In genomic region chr11:10502065-10502680, GRCh38 we compare ENCODE assay signal across 26 cellular contexts. TPM values are rescaled to one million over a fixed set of nuclear protein-coding genes. Genes with fewer than 3 reads are reported as not detected.
A peak's percentile ranks its signal among the peaks of the same experiment; 100 is the strongest.
DNase-seq lines count a peak whose midpoint lies in the region; ATAC-seq and TF ChIP-seq lines count a peak whose summit lies in the region.
"Had no signal": no experiment of that assay in that cellular context is flagged by ENCODE, and none has a peak within 500 bp of the region (broad histone marks: within the 10 kb centered on the region; RNA-seq: fewer than 3 reads in every experiment).

No MANE protein-coding gene starts in this region.

- ATAC-seq in natural killer cell treated with Interleukin-12 subunit alpha and Interleukin-12 subunit beta and Interleukin-15 and Interleukin-18, amount 100 ng/mL, for 72 hours = no peak
- no peak for ATAC-seq in natural killer cell
- no peak for ATAC-seq in HG03196 (IDR thresholded peaks at IDR 0.05; ENCODE audit: unreplicated experiment)
- no peak for ATAC-seq in activated naive CD8-positive, alpha-beta T cell treated with anti-CD3 and anti-CD28 coated beads, Interleukin-2, amount 50 U/mL, for 24 hours
- ATAC-seq: activated T-cell treated with anti-CD3 and anti-CD28 coated beads, Interleukin-2, amount 50 U/mL, for 72 hours; left colon had no signal

- DNase-seq in natural killer cell treated with Interleukin-12 subunit alpha and Interleukin-12 subunit beta and Interleukin-15 and Interleukin-18, amount 100 ng/mL, for 72 hours (ENCODE audit: low spot score) = peak; percentile 53
- DNase-seq in natural killer cell = no peak
- DNase-seq in nephron progenitor cell = no peak
- DNase-seq in activated naive CD8-positive, alpha-beta T cell treated with anti-CD3 and anti-CD28 coated beads, Interleukin-2, amount 50 U/mL, for 24 hours = no peak
- no peak for DNase-seq in OCI-M1 (lab: John Stamatoyannopoulos, UW)
- DNase-seq: activated naive CD4-positive, alpha-beta T cell treated with anti-CD3 and anti-CD28 coated beads, Interleukin-2, amount 10 ng/mL, durations not matched to agents 7 days and 5 days; activated T-cell treated with anti-CD3 and anti-CD28 coated beads, Interleukin-2, amount 50 U/mL, for 72 hours; anterior cingulate cortex; BE2C; dermis blood vessel endothelial cell; EL; IMR-90; left colon; NCI-H1048; NCI-H187; NCI-H69; right cardiac atrium; RPMI8226; stimulated activated CD4-positive, alpha-beta T cell treated with anti-CD3 and anti-CD28 coated beads, Interleukin-12 subunit alpha, Interleukin-12 subunit beta, amount 100 ng/mL, for 4 hours; stimulated activated CD4-positive, alpha-beta T cell treated with anti-CD3 and anti-CD28 coated beads, Interleukin-4, amount 100 ng/mL, for 4 hours; transverse colon had no signal

- intact Hi-C loops in natural killer cell (cut with micrococcal nuclease) = no loop called here
- intact Hi-C loops in dendritic cell treated with granulocyte-macrophage colony-stimulating factor and Interleukin-4, amounts not matched to agents 40 ng/mL and 50 ng/mL, for 4 days (cut with micrococcal nuclease) = loop anchor here (5.0 kb wide), 2 partner anchors 45 to 90 kb away; partner anchors contain the start of gene AMPD3

- peak overlapping the region; percentile 36 to 56 for H3K4me3 ChIP-seq in neutrophil (ENCODE audit: low read depth in 1 of 2, low read length in 1 of 2)
- H3K4me3 ChIP-seq: transverse colon had no signal

- no peaks in the 10 kb centered on the region for H3K9me3 Mint-ChIP-seq in natural killer cell treated with Interleukin-12 subunit alpha and Interleukin-12 subunit beta and Interleukin-15 and Interleukin-18, amount 100 ng/mL, for 72 hours
- H3K9me3 Mint-ChIP-seq in natural killer cell = no peaks in the 10 kb centered on the region
- no peaks in the 10 kb centered on the region for H3K9me3 Mint-ChIP-seq in dendritic cell treated with granulocyte-macrophage colony-stimulating factor and Interleukin-4, amounts not matched to agents 40 ng/mL and 50 ng/mL, for 4 days
- H3K9me3 Mint-ChIP-seq in nephron progenitor cell = no peaks in the 10 kb centered on the region
- H3K9me3 Mint-ChIP-seq in activated naive CD8-positive, alpha-beta T cell treated with anti-CD3 and anti-CD28 coated beads, Interleukin-2, amount 50 U/mL, for 24 hours = no peaks in the 10 kb centered on the region
- H3K9me3 Mint-ChIP-seq: activated naive CD4-positive, alpha-beta T cell treated with anti-CD3 and anti-CD28 coated beads, Interleukin-2, amount 10 ng/mL, durations not matched to agents 7 days and 5 days; activated T-cell treated with anti-CD3 and anti-CD28 coated beads, Interleukin-2, amount 50 U/mL, for 72 hours; nephron had no signal

- TF ChIP-seq CTCF in natural killer cell (IDR thresholded peaks at IDR 0.05) = no peak
- no peak for TF ChIP-seq CTCF in neutrophil (IDR thresholded peaks at IDR 0.05)
- TF ChIP-seq CTCF in nephron progenitor cell (IDR thresholded peaks at IDR 0.05) = no peak

- no peak overlapping the region for H3K27ac ChIP-seq in neutrophil
- H3K27ac ChIP-seq: parathyroid adenoma had no signal

- peaks cover 46% of the 10 kb centered on the region for H3K36me3 ChIP-seq in neutrophil
- H3K36me3 ChIP-seq: BE2C, transverse colon had no signal

- H3K4me1 Mint-ChIP-seq in natural killer cell treated with Interleukin-12 subunit alpha and Interleukin-12 subunit beta and Interleukin-15 and Interleukin-18, amount 100 ng/mL, for 72 hours (ENCODE audit: low read depth in 2 of 2) = no peaks in the 10 kb centered on the region
- H3K4me1 Mint-ChIP-seq in natural killer cell (no peaks in the 10 kb centered on the region), nephron progenitor cell (peaks cover 27% of the 10 kb centered on the region)
- peaks cover 49% of the 10 kb centered on the region for H3K4me1 Mint-ChIP-seq in dendritic cell treated with granulocyte-macrophage colony-stimulating factor and Interleukin-4, amounts not matched to agents 40 ng/mL and 50 ng/mL, for 4 days (ENCODE audit: low read depth)
- H3K4me1 Mint-ChIP-seq in activated naive CD8-positive, alpha-beta T cell treated with anti-CD3 and anti-CD28 coated beads, Interleukin-2, amount 50 U/mL, for 24 hours = no peaks in the 10 kb centered on the region
- H3K4me1 Mint-ChIP-seq: activated naive CD4-positive, alpha-beta T cell treated with anti-CD3 and anti-CD28 coated beads, Interleukin-2, amount 10 ng/mL, durations not matched to agents 7 days and 5 days had no signal

- H3K4me1 ChIP-seq in neutrophil (ENCODE audit: control insufficient read depth in 1 of 2, insufficient read depth in 1 of 2, low read depth in 1 of 2, low read length in 1 of 2) = peaks cover 66 to 67% of the 10 kb centered on the region in 2 experiments
- H3K4me1 ChIP-seq: BE2C, parathyroid adenoma, transverse colon had no signal

- no peaks in the 10 kb centered on the region for H3K27me3 ChIP-seq in neutrophil
- H3K27me3 ChIP-seq: BE2C, transverse colon had no signal

- H3K9me3 ChIP-seq in neutrophil = no peaks in the 10 kb centered on the region
- H3K9me3 ChIP-seq: BE2C, transverse colon had no signal

- H3K36me3 Mint-ChIP-seq in natural killer cell treated with Interleukin-12 subunit alpha and Interleukin-12 subunit beta and Interleukin-15 and Interleukin-18, amount 100 ng/mL, for 72 hours = no peaks in the 10 kb centered on the region
- H3K36me3 Mint-ChIP-seq in natural killer cell (no peaks in the 10 kb centered on the region), nephron progenitor cell (ENCODE audit: low read depth) (peaks cover 19% of the 10 kb centered on the region)
- peaks cover 91% of the 10 kb centered on the region for H3K36me3 Mint-ChIP-seq in dendritic cell treated with granulocyte-macrophage colony-stimulating factor and Interleukin-4, amounts not matched to agents 40 ng/mL and 50 ng/mL, for 4 days (ENCODE audit: low read depth)
- peaks cover 21% of the 10 kb centered on the region for H3K36me3 Mint-ChIP-seq in activated naive CD8-positive, alpha-beta T cell treated with anti-CD3 and anti-CD28 coated beads, Interleukin-2, amount 50 U/mL, for 24 hours (ENCODE audit: low read depth)

- H3K4me3 Mint-ChIP-seq in natural killer cell treated with Interleukin-12 subunit alpha and Interleukin-12 subunit beta and Interleukin-15 and Interleukin-18, amount 100 ng/mL, for 72 hours = no peak overlapping the region
- H3K4me3 Mint-ChIP-seq in natural killer cell (no peak overlapping the region), nephron progenitor cell (no peak overlapping the region)
- H3K4me3 Mint-ChIP-seq in dendritic cell treated with granulocyte-macrophage colony-stimulating factor and Interleukin-4, amounts not matched to agents 40 ng/mL and 50 ng/mL, for 4 days = peak overlapping the region; percentile 32
- no peak overlapping the region for H3K4me3 Mint-ChIP-seq in activated naive CD8-positive, alpha-beta T cell treated with anti-CD3 and anti-CD28 coated beads, Interleukin-2, amount 50 U/mL, for 24 hours
- H3K4me3 Mint-ChIP-seq: activated naive CD4-positive, alpha-beta T cell treated with anti-CD3 and anti-CD28 coated beads, Interleukin-2, amount 10 ng/mL, durations not matched to agents 7 days and 5 days; activated T-cell treated with anti-CD3 and anti-CD28 coated beads, Interleukin-2, amount 50 U/mL, for 72 hours; nephron had no signal

- H3K27ac Mint-ChIP-seq in natural killer cell treated with Interleukin-12 subunit alpha and Interleukin-12 subunit beta and Interleukin-15 and Interleukin-18, amount 100 ng/mL, for 72 hours = no peak overlapping the region
- H3K27ac Mint-ChIP-seq in natural killer cell (no peak overlapping the region), nephron progenitor cell (no peak overlapping the region)
- peak overlapping the region; percentile 82 for H3K27ac Mint-ChIP-seq in dendritic cell treated with granulocyte-macrophage colony-stimulating factor and Interleukin-4, amounts not matched to agents 40 ng/mL and 50 ng/mL, for 4 days
- H3K27ac Mint-ChIP-seq in activated naive CD8-positive, alpha-beta T cell treated with anti-CD3 and anti-CD28 coated beads, Interleukin-2, amount 50 U/mL, for 24 hours = no peak overlapping the region
- H3K27ac Mint-ChIP-seq: activated naive CD4-positive, alpha-beta T cell treated with anti-CD3 and anti-CD28 coated beads, Interleukin-2, amount 10 ng/mL, durations not matched to agents 7 days and 5 days; activated T-cell treated with anti-CD3 and anti-CD28 coated beads, Interleukin-2, amount 50 U/mL, for 72 hours; nephron had no signal

- H3K27me3 Mint-ChIP-seq in natural killer cell treated with Interleukin-12 subunit alpha and Interleukin-12 subunit beta and Interleukin-15 and Interleukin-18, amount 100 ng/mL, for 72 hours = no peaks in the 10 kb centered on the region
- H3K27me3 Mint-ChIP-seq in natural killer cell (ENCODE audit: low read depth in 2 of 2) = no peaks in the 10 kb centered on the region
- no peaks in the 10 kb centered on the region for H3K27me3 Mint-ChIP-seq in dendritic cell treated with granulocyte-macrophage colony-stimulating factor and Interleukin-4, amounts not matched to agents 40 ng/mL and 50 ng/mL, for 4 days
- no peaks in the 10 kb centered on the region for H3K27me3 Mint-ChIP-seq in nephron progenitor cell (ENCODE audit: low read depth, poor library complexity)
- no peaks in the 10 kb centered on the region for H3K27me3 Mint-ChIP-seq in activated naive CD8-positive, alpha-beta T cell treated with anti-CD3 and anti-CD28 coated beads, Interleukin-2, amount 50 U/mL, for 24 hours
- H3K27me3 Mint-ChIP-seq: activated naive CD4-positive, alpha-beta T cell treated with anti-CD3 and anti-CD28 coated beads, Interleukin-2, amount 10 ng/mL, durations not matched to agents 7 days and 5 days had no signal

RNA-seq across cellular contexts. Expression of gene RNF141, which starts 38.8 kb away (rescaled TPM):
- 10 to 100 TPM in 1 of 2 donors, 1 to 10 TPM in 1; 9.5 to 12.7 TPM for total RNA-seq in natural killer cell treated with Interleukin-12 subunit alpha and Interleukin-12 subunit beta and Interleukin-15 and Interleukin-18, amount 100 ng/mL, for 72 hours
- 10 to 100 TPM; 10.3 to 13.9 (median 11.7) TPM for total RNA-seq in natural killer cell

RNA-seq across cellular contexts. Expression of gene AMPD3, which starts 47.1 kb away (rescaled TPM):
- 10 to 100 TPM; 10.9 to 11.3 TPM for total RNA-seq in natural killer cell treated with Interleukin-12 subunit alpha and Interleukin-12 subunit beta and Interleukin-15 and Interleukin-18, amount 100 ng/mL, for 72 hours
- total RNA-seq in natural killer cell = 1 to 10 TPM; 5.5 to 9.2 (median 6.8) TPM
